ENCODE assay signal across 31 cellular contexts in the genomic region with DNA sequence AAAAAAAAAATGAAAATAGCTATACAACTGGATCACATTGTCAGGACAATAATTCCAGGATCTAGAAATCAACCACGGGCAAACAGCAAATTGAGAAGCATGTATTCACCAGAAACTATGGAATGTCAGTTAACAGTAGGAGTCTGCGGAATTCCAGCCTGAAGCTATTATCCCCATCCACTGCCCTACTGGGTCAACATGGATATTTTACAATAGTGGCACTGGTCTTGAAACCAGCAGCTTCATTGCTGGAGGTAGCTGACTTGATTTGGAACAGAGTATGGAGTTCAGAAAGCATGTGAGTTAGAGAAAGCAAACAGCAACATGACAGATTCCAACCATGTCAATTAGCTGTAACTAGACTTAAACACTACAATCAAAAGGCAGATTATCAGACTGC. TPM values are rescaled to one million over a fixed set of nuclear protein-coding genes. Genes with fewer than 3 reads are reported as not detected.
"Had no signal": no experiment of that assay in that cellular context is flagged by ENCODE, and none has a peak within 500 bp of the region (broad histone marks: within the 10 kb centered on the region; RNA-seq: fewer than 3 reads in every experiment).

No MANE protein-coding gene starts in this region.

- H3K4me1 ChIP-seq: breast epithelium, foreskin keratinocyte, left lung, prostate gland, stomach, suprapubic skin, transverse colon, uterus had no signal

- DNase-seq: activated CD4-positive, alpha-beta T cell treated with anti-CD3 and anti-CD28 coated beads, Interleukin-2, amount 50 U/mL, for 4 hours; activated CD8-positive, alpha-beta memory T cell treated with anti-CD3 and anti-CD28 coated beads for 24 hours; activated CD8-positive, alpha-beta memory T cell treated with anti-CD3 and anti-CD28 coated beads, Interleukin-2, amount 50 U/mL, for 4 hours; activated naive CD4-positive, alpha-beta T cell; activated T-cell treated with anti-CD3 and anti-CD28 coated beads, Interleukin-2, amount 50 U/mL, for 4 hours; cerebellar nuclear complex; cortex of kidney; foreskin keratinocyte; immature natural killer cell; kidney glomerular epithelial cell; left lung; naive thymus-derived CD8-positive, alpha-beta T cell; ovary; right cardiac atrium; stimulated activated CD4-positive, alpha-beta T cell treated with anti-CD3 and anti-CD28 coated beads, Interleukin-2, amount 100 ng/mL, for 24 hours; stomach; T-helper 9 cell; transverse colon; uterus had no signal

- H3K36me3 ChIP-seq: breast epithelium, left lung, ovary, prostate gland, stomach, suprapubic skin, transverse colon had no signal

- H3K27ac ChIP-seq: breast epithelium, foreskin keratinocyte, hepatocyte, left lung, ovary, prostate gland, skin epidermis, stomach, suprapubic skin, transverse colon, uterus had no signal

- H3K79me2 ChIP-seq: hepatocyte had no signal

- FAIRE-seq: astrocyte had no signal

- H2AFZ ChIP-seq: hepatocyte had no signal

- H3K4me3 Mint-ChIP-seq: activated naive CD8-positive, alpha-beta T cell; activated T-cell treated with anti-CD3 and anti-CD28 coated beads, Interleukin-2, amount 50 U/mL, for 4 hours; immature natural killer cell; mesothelial cell of epicardium; naive thymus-derived CD8-positive, alpha-beta T cell; stimulated activated effector memory CD8-positive, alpha-beta T cell treated with anti-CD3 and anti-CD28 coated beads, Interleukin-12 subunit alpha, Interleukin-12 subunit beta, amount 100 ng/mL, for 72 hours had no signal

- H3K4me2 ChIP-seq: hepatocyte had no signal

- H3K27ac Mint-ChIP-seq: activated naive CD8-positive, alpha-beta T cell; activated T-helper 2 cell treated with anti-CD3 and anti-CD28 coated beads, Interferon-gamma antibody, Interleukin-2, Interleukin-4, amounts not matched to agents 10 μg/mL and 5 μg/mL and 100 μg/mL, durations not matched to agents 14 hours and 24 hours and 36 hours; immature natural killer cell; mesothelial cell of epicardium; naive thymus-derived CD8-positive, alpha-beta T cell; stimulated activated effector memory CD8-positive, alpha-beta T cell treated with anti-CD3 and anti-CD28 coated beads, Interleukin-12 subunit alpha, Interleukin-12 subunit beta, amount 100 ng/mL, for 72 hours had no signal

- H3K4me1 Mint-ChIP-seq: immature natural killer cell; naive thymus-derived CD8-positive, alpha-beta T cell; stimulated activated effector memory CD8-positive, alpha-beta T cell treated with anti-CD3 and anti-CD28 coated beads, Interleukin-12 subunit alpha, Interleukin-12 subunit beta, amount 100 ng/mL, for 72 hours had no signal

- H3K9me3 Mint-ChIP-seq: activated T-cell treated with anti-CD3 and anti-CD28 coated beads, Interleukin-2, amount 50 U/mL, for 4 hours; activated T-helper 2 cell treated with anti-CD3 and anti-CD28 coated beads, Interferon-gamma antibody, Interleukin-2, Interleukin-4, amounts not matched to agents 10 μg/mL and 5 μg/mL and 100 μg/mL, durations not matched to agents 14 hours and 24 hours and 36 hours; stimulated activated effector memory CD8-positive, alpha-beta T cell treated with anti-CD3 and anti-CD28 coated beads, Interleukin-12 subunit alpha, Interleukin-12 subunit beta, amount 100 ng/mL, for 72 hours had no signal

- H3K27me3 ChIP-seq: breast epithelium, hepatocyte, left lung, ovary, stomach, suprapubic skin, transverse colon, uterus had no signal

- H3K4me3 ChIP-seq: breast epithelium, hepatocyte, left lung, lung, ovary, prostate gland, skin epidermis, stomach, suprapubic skin, transverse colon, uterus had no signal

- H3K36me3 Mint-ChIP-seq: activated naive CD8-positive, alpha-beta T cell; immature natural killer cell; mesothelial cell of epicardium; naive thymus-derived CD8-positive, alpha-beta T cell; stimulated activated effector memory CD8-positive, alpha-beta T cell treated with anti-CD3 and anti-CD28 coated beads, Interleukin-12 subunit alpha, Interleukin-12 subunit beta, amount 100 ng/mL, for 72 hours had no signal

- ATAC-seq: activated T-cell treated with anti-CD3 and anti-CD28 coated beads, Interleukin-2, amount 50 U/mL, for 4 hours; foreskin keratinocyte; left lung; naive thymus-derived CD8-positive, alpha-beta T cell; right cardiac atrium; stimulated activated effector memory CD8-positive, alpha-beta T cell treated with anti-CD3 and anti-CD28 coated beads, Interleukin-12 subunit alpha, Interleukin-12 subunit beta, amount 100 ng/mL, for 72 hours had no signal

- H3K9me3 ChIP-seq: breast epithelium, left lung, ovary, prostate gland, stomach, suprapubic skin, transverse colon, uterus had no signal

RNA-seq across cellular contexts. Expression of gene PDE1A, which starts 55.7 kb away (rescaled TPM):
- total RNA-seq: activated T-cell treated with anti-CD3 and anti-CD28 coated beads, Interleukin-2, amount 50 U/mL, for 4 hours; activated T-helper 2 cell treated with anti-CD3 and anti-CD28 coated beads, Interferon-gamma antibody, Interleukin-2, Interleukin-4, amounts not matched to agents 10 μg/mL and 5 μg/mL and 100 μg/mL, durations not matched to agents 14 hours and 24 hours and 36 hours; naive thymus-derived CD8-positive, alpha-beta T cell; T-helper 1 cell treated with Interleukin-12 subunit alpha and Interleukin-12 subunit beta and Interleukin-4 antibody, amounts not matched to agents 30 ng/mL and 1 ng/mL, for 36 hours had no signal
- polyA plus RNA-seq: foreskin keratinocyte; naive thymus-derived CD8-positive, alpha-beta T cell had no signal
